In the genomic region with DNA sequence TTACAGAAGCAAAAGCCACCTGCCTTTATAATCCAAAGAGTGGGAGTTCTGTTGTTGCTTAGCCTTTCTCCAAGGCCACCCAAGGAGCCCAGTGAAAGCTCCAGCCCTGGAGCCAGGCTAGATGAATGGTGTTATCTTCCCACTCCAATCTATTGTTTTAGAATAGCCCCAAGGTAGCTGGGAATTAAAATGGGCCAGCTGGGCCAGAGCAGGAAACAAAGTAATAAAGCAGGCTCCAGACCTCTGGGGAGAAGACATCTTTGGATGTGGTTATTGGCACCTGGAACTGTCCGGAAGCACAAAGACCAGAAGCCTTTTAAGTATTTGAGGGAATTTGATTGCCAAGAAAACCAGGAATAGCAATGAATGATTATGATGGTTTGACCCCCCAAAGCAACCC, we compare ENCODE assay signal across 29 cellular contexts.
"Had no signal": no experiment of that assay in that cellular context is flagged by ENCODE, and none has a peak within 500 bp of the region (broad histone marks: within the 10 kb centered on the region; RNA-seq: fewer than 3 reads in every experiment).

No MANE protein-coding gene starts in this region.

- H3K27ac ChIP-seq: epithelial cell of prostate, esophagus squamous epithelium, heart right ventricle, left lung, lower lobe of right lung, right lobe of liver, thoracic aorta, WERI-Rb-1 had no signal

- DNase-seq: activated CD4-positive, alpha-beta memory T cell treated with anti-CD3 and anti-CD28 coated beads, Interleukin-2, amount 10 ng/mL, durations not matched to agents 7 days and 5 days; activated CD4-positive, alpha-beta T cell treated with anti-CD3 and anti-CD28 coated beads, Interleukin-2, amount 10 ng/mL, durations not matched to agents 24 days and 14 days; activated gamma-delta T cell treated with Interleukin-2 at 50 U/mL for 16 hours; activated naive CD4-positive, alpha-beta T cell treated with anti-CD3 and anti-CD28 coated beads, Interleukin-2, amount 50 U/mL, for 16 hours; activated T-cell treated with anti-CD3 and anti-CD28 coated beads, Interleukin-2, amount 50 U/mL, for 4 hours; amniotic stem cell; central memory CD4-positive, alpha-beta T cell; dermis blood vessel endothelial cell; effector CD4-positive, alpha-beta T cell; esophagus squamous epithelium; foreskin melanocyte; heart right ventricle; kidney glomerular epithelial cell; left lung; lower lobe of right lung; mucosa of descending colon; posterior cingulate gyrus; right lobe of liver; stimulated activated CD4-positive, alpha-beta T cell treated with anti-CD3 and anti-CD28 coated beads, Interleukin-2, amount 100 ng/mL, for 48 hours; trophoblast cell; WERI-Rb-1 had no signal

- ATAC-seq: activated CD4-positive, CD25-positive, alpha-beta regulatory T cell treated with anti-CD3 and anti-CD28 coated beads, Interleukin-2, amount 50 U/mL, for 24 hours; activated T-cell treated with anti-CD3 and anti-CD28 coated beads, Interleukin-2, amount 50 U/mL, for 4 hours; activated T-helper 17 cell treated with anti-CD3 and anti-CD28 coated beads, Interleukin-2, amount 50 U/mL, for 72 hours; left lung; lower lobe of right lung; mucosa of descending colon; natural killer cell treated with Interleukin-12 subunit alpha and Interleukin-12 subunit beta and Interleukin-15 and Interleukin-18, amount 100 ng/mL, for 72 hours; right lobe of liver had no signal

- H3K4me3 ChIP-seq: esophagus squamous epithelium, heart right ventricle, left lung, lower lobe of right lung, mucosa of descending colon, right lobe of liver, thoracic aorta had no signal

- H3K4me1 ChIP-seq: esophagus squamous epithelium, left lung, lower lobe of right lung, right lobe of liver had no signal

- H3K27me3 ChIP-seq: heart right ventricle, left lung, right lobe of liver had no signal

- H3K9me3 Mint-ChIP-seq: activated CD4-positive, alpha-beta memory T cell treated with anti-CD3 and anti-CD28 coated beads, Interleukin-2, amount 10 ng/mL, durations not matched to agents 7 days and 5 days; activated CD4-positive, alpha-beta T cell treated with anti-CD3 and anti-CD28 coated beads, Interleukin-2, amount 10 ng/mL, durations not matched to agents 24 days and 14 days; activated T-cell treated with anti-CD3 and anti-CD28 coated beads, Interleukin-2, amount 50 U/mL, for 4 hours; activated T-helper 17 cell treated with anti-CD3 and anti-CD28 coated beads, Interleukin-2, amount 50 U/mL, for 72 hours; natural killer cell treated with Interleukin-12 subunit alpha and Interleukin-12 subunit beta and Interleukin-15 and Interleukin-18, amount 100 ng/mL, for 72 hours had no signal

- H3K36me3 Mint-ChIP-seq: natural killer cell treated with Interleukin-12 subunit alpha and Interleukin-12 subunit beta and Interleukin-15 and Interleukin-18, amount 100 ng/mL, for 72 hours had no signal

- H3K4me1 Mint-ChIP-seq: activated CD4-positive, alpha-beta T cell treated with anti-CD3 and anti-CD28 coated beads, Interleukin-2, amount 10 ng/mL, durations not matched to agents 24 days and 14 days; activated T-helper 17 cell treated with anti-CD3 and anti-CD28 coated beads, Interleukin-2, amount 50 U/mL, for 72 hours had no signal

- FAIRE-seq: endometrium, urothelium cell line had no signal

- H3K36me3 ChIP-seq: esophagus squamous epithelium, heart right ventricle, left lung, lower lobe of right lung, right lobe of liver, thoracic aorta, WERI-Rb-1 had no signal

- H3K9me3 ChIP-seq: esophagus squamous epithelium, heart right ventricle, left lung, lower lobe of right lung, mucosa of descending colon, right lobe of liver, thoracic aorta had no signal

- H3K27ac Mint-ChIP-seq: activated CD4-positive, alpha-beta memory T cell treated with anti-CD3 and anti-CD28 coated beads, Interleukin-2, amount 10 ng/mL, durations not matched to agents 7 days and 5 days; activated CD4-positive, alpha-beta T cell treated with anti-CD3 and anti-CD28 coated beads, Interleukin-2, amount 10 ng/mL, durations not matched to agents 24 days and 14 days; activated T-helper 17 cell treated with anti-CD3 and anti-CD28 coated beads, Interleukin-2, amount 50 U/mL, for 72 hours; natural killer cell treated with Interleukin-12 subunit alpha and Interleukin-12 subunit beta and Interleukin-15 and Interleukin-18, amount 100 ng/mL, for 72 hours; stimulated activated naive CD8-positive, alpha-beta T cell treated with anti-CD3 and anti-CD28 coated beads, Interleukin-15, Interleukin-2, amounts not matched to agents 100 ng/mL and 50 ng/mL, for 24 hours had no signal

- H3K4me3 Mint-ChIP-seq: activated CD4-positive, alpha-beta memory T cell treated with anti-CD3 and anti-CD28 coated beads, Interleukin-2, amount 10 ng/mL, durations not matched to agents 7 days and 5 days; activated CD4-positive, alpha-beta T cell treated with anti-CD3 and anti-CD28 coated beads, Interleukin-2, amount 10 ng/mL, durations not matched to agents 24 days and 14 days; activated T-cell treated with anti-CD3 and anti-CD28 coated beads, Interleukin-2, amount 50 U/mL, for 4 hours; activated T-helper 17 cell treated with anti-CD3 and anti-CD28 coated beads, Interleukin-2, amount 50 U/mL, for 72 hours; natural killer cell treated with Interleukin-12 subunit alpha and Interleukin-12 subunit beta and Interleukin-15 and Interleukin-18, amount 100 ng/mL, for 72 hours; stimulated activated naive CD8-positive, alpha-beta T cell treated with anti-CD3 and anti-CD28 coated beads, Interleukin-15, Interleukin-2, amounts not matched to agents 100 ng/mL and 50 ng/mL, for 24 hours had no signal
